In genomic region chr2:61671561-61672315, GRCh38 we compare ENCODE assay signal across 1 cellular context.
TF ChIP-seq lines count a peak whose summit lies in the region.

No MANE protein-coding gene starts in this region.

TF ChIP-seq in K562, 482 proteins besides CTCF, POLR2A, EP300 and RAD21:
- TF ChIP-seq, protein P1, sequence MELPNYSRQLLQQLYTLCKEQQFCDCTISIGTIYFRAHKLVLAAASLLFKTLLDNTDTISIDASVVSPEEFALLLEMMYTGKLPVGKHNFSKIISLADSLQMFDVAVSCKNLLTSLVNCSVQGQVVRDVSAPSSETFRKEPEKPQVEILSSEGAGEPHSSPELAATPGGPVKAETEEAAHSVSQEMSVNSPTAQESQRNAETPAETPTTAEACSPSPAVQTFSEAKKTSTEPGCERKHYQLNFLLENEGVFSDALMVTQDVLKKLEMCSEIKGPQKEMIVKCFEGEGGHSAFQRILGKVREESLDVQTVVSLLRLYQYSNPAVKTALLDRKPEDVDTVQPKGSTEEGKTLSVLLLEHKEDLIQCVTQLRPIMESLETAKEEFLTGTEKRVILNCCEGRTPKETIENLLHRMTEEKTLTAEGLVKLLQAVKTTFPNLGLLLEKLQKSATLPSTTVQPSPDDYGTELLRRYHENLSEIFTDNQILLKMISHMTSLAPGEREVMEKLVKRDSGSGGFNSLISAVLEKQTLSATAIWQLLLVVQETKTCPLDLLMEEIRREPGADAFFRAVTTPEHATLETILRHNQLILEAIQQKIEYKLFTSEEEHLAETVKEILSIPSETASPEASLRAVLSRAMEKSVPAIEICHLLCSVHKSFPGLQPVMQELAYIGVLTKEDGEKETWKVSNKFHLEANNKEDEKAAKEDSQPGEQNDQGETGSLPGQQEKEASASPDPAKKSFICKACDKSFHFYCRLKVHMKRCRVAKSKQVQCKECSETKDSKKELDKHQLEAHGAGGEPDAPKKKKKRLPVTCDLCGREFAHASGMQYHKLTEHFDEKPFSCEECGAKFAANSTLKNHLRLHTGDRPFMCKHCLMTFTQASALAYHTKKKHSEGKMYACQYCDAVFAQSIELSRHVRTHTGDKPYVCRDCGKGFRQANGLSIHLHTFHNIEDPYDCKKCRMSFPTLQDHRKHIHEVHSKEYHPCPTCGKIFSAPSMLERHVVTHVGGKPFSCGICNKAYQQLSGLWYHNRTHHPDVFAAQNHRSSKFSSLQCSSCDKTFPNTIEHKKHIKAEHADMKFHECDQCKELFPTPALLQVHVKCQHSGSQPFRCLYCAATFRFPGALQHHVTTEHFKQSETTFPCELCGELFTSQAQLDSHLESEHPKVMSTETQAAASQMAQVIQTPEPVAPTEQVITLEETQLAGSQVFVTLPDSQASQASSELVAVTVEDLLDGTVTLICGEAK (IDR thresholded peaks at IDR 0.05), result no peak
- TF ChIP-seq, protein P1 (CRISPR knock-in tag; IDR thresholded peaks at IDR 0.05), result no peak
- no peak for TF ChIP-seq HDGF (IDR thresholded peaks at IDR 0.05)
- TF ChIP-seq FOXA1 (IDR thresholded peaks at IDR 0.05; ENCODE audit: borderline replicate concordance), result no peak
- no peak for TF ChIP-seq ZNF707 (CRISPR knock-in tag; conservative IDR thresholded peaks at IDR 0.05)
- TF ChIP-seq SAP30 (IDR thresholded peaks at IDR 0.05; ENCODE audit: borderline replicate concordance, insufficient read depth, low read depth, low read length, poor library complexity, severe bottlenecking), result no peak
- no peak for TF ChIP-seq NFYB (IDR thresholded peaks at IDR 0.05; ENCODE audit: extremely low read depth, insufficient read length)
- TF ChIP-seq MEF2A (IDR thresholded peaks at IDR 0.05; ENCODE audit: control insufficient read depth, low read depth, low read length), result no peak
- TF ChIP-seq SMC3 (conservative IDR thresholded peaks at IDR 0.05; ENCODE audit: insufficient read depth, low read depth, low read length), result no peak
- no peak for TF ChIP-seq ZNF277 (CRISPR knock-in tag; IDR thresholded peaks at IDR 0.05; ENCODE audit: borderline replicate concordance)
- TF ChIP-seq SMARCA4 (IDR thresholded peaks at IDR 0.05), result no peak
- TF ChIP-seq, protein P2, sequence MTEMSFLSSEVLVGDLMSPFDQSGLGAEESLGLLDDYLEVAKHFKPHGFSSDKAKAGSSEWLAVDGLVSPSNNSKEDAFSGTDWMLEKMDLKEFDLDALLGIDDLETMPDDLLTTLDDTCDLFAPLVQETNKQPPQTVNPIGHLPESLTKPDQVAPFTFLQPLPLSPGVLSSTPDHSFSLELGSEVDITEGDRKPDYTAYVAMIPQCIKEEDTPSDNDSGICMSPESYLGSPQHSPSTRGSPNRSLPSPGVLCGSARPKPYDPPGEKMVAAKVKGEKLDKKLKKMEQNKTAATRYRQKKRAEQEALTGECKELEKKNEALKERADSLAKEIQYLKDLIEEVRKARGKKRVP (CRISPR knock-in tag; IDR thresholded peaks at IDR 0.05), result no peak
- no peak for TF ChIP-seq PTTG1 (tag; IDR thresholded peaks at IDR 0.05; ENCODE audit: low read depth)
- TF ChIP-seq TRIM28 (IDR thresholded peaks at IDR 0.05), result no peak
- TF ChIP-seq TFAM (CRISPR knock-in tag; conservative IDR thresholded peaks at IDR 0.05), result no peak
- TF ChIP-seq MAZ (CRISPR knock-in tag; conservative IDR thresholded peaks at IDR 0.05 in 1 of 2, IDR thresholded peaks at IDR 0.05 in 1 of 2), result no peak
- TF ChIP-seq ARID3B (CRISPR knock-in tag; IDR thresholded peaks at IDR 0.05; ENCODE audit: borderline replicate concordance), result no peak
- TF ChIP-seq SP1 (CRISPR knock-in tag; IDR thresholded peaks at IDR 0.05), result no peak
